ENCODE assay signal across 13 cellular contexts in genomic region chr4:170339522-170339921, GRCh38.
DNase-seq lines count a peak whose midpoint lies in the region; ATAC-seq lines count a peak whose summit lies in the region.
"Had no signal": no experiment of that assay in that cellular context is flagged by ENCODE, and none has a peak within 500 bp of the region (broad histone marks: within the 10 kb centered on the region; RNA-seq: fewer than 3 reads in every experiment).

No MANE protein-coding gene starts in this region.

- no peak for ATAC-seq in HG03097 (IDR thresholded peaks at IDR 0.05; ENCODE audit: low FRiP score, unreplicated experiment)

- DNase-seq in DMS53 treated with DMSO at 0.1 percent for 48 hours (lab: John Stamatoyannopoulos, UW; ENCODE audit: unreplicated experiment) (peak; percentile 10), LHCN-M2 (ENCODE audit: low read depth) (peak; percentile 0), dedifferentiated amniotic fluid mesenchymal stem cell (ENCODE audit: extremely low spot score) (peak; percentile 3), renal cortical epithelial cell (ENCODE audit: low read depth) (peak; percentile 6), HuH-7.5 (ENCODE audit: low spot score) (no peak)
- no peak for DNase-seq in stimulated activated CD4-positive, alpha-beta T cell treated with anti-CD3 and anti-CD28 coated beads, Interleukin-2, amount 100 ng/mL, for 24 hours
- DNase-seq: IMR-90, NCI-H1436, NCI-H1930, NCI-H345, NCI-H524 treated with DMSO at 0.1 percent for 48 hours, PC-9 had no signal

Comparison
In these comparisons a context has a peak if more than half of its experiments do, and no peak if none do; other contexts are left out.
1. DNase-seq: peak in DMS53 treated with DMSO at 0.1 percent for 48 hours (single experiment), LHCN-M2 (single experiment), dedifferentiated amniotic fluid mesenchymal stem cell (single experiment) and renal cortical epithelial cell (single experiment); none in stimulated activated CD4-positive, alpha-beta T cell treated with anti-CD3 and anti-CD28 coated beads, Interleukin-2, amount 100 ng/mL, for 24 hours (0 of 2) and HuH-7.5 (single experiment).